ENCODE assay signal across 14 cellular contexts in genomic region chr9:115000217-115000639, GRCh38.
DNase-seq lines count a peak whose midpoint lies in the region; ATAC-seq and FAIRE-seq lines count a peak whose summit lies in the region.
"Had no signal": no experiment of that assay in that cellular context is flagged by ENCODE, and none has a peak within 500 bp of the region (broad histone marks: within the 10 kb centered on the region; RNA-seq: fewer than 3 reads in every experiment).

No MANE protein-coding gene starts in this region.

- H3K27ac Mint-ChIP-seq in activated naive CD8-positive, alpha-beta T cell, result peak overlapping the region; percentile 62
- H3K27ac Mint-ChIP-seq: B cell had no signal

- H3K4me3 Mint-ChIP-seq in activated naive CD8-positive, alpha-beta T cell, result no peak overlapping the region
- H3K4me3 Mint-ChIP-seq: B cell, H9 had no signal

- H3K4me1 Mint-ChIP-seq in activated naive CD8-positive, alpha-beta T cell (ENCODE audit: low read depth), result peaks cover 40% of the 10 kb centered on the region
- H3K4me1 Mint-ChIP-seq: B cell, H9 had no signal

- peak; percentile 54 for ATAC-seq in HG03432 (IDR thresholded peaks at IDR 0.05; ENCODE audit: unreplicated experiment)

- H3K9me3 Mint-ChIP-seq in activated naive CD8-positive, alpha-beta T cell (ENCODE audit: low read depth), result no peaks in the 10 kb centered on the region
- H3K9me3 Mint-ChIP-seq: H9 had no signal

- no peaks in the 10 kb centered on the region for H3K27me3 Mint-ChIP-seq in activated naive CD8-positive, alpha-beta T cell

- FAIRE-seq in frontal cortex (lab: Jason Lieb, UNC), result no peak

- peak; percentile 66 for DNase-seq in activated effector memory CD4-positive, alpha-beta T cell treated with anti-CD3 and anti-CD28 coated beads, Interleukin-2, amount 50 U/mL, for 16 hours
- DNase-seq in activated effector memory CD4-positive, alpha-beta T cell treated with Interleukin-2 at 50 U/mL for 16 hours, result no peak
- peak; percentile 18 for DNase-seq in stimulated activated CD4-positive, alpha-beta T cell treated with anti-CD3 and anti-CD28 coated beads, Interleukin-4, amount 100 ng/mL, for 1 hour
- DNase-seq in dedifferentiated amniotic fluid mesenchymal stem cell (ENCODE audit: extremely low spot score), result no peak
- no peak for DNase-seq in frontal cortex (ENCODE audit: low spot score in 2 of 2)
- no peak for DNase-seq in T1000 (lab: John Stamatoyannopoulos, UW)
- DNase-seq: activated CD8-positive, alpha-beta memory T cell treated with anti-CD3 and anti-CD28 coated beads, Interleukin-2, amount 50 U/mL, for 48 hours; EL; H9; NCI-H1048; NCI-H446 treated with DMSO at 0.1 percent for 48 hours had no signal

- no peaks in the 10 kb centered on the region for H3K36me3 Mint-ChIP-seq in activated naive CD8-positive, alpha-beta T cell

Comparison
In these comparisons a context has a peak if more than half of its experiments do, and no peak if none do; other contexts are left out.
1. DNase-seq: peak in activated effector memory CD4-positive, alpha-beta T cell treated with anti-CD3 and anti-CD28 coated beads, Interleukin-2, amount 50 U/mL, for 16 hours (single experiment) and stimulated activated CD4-positive, alpha-beta T cell treated with anti-CD3 and anti-CD28 coated beads, Interleukin-4, amount 100 ng/mL, for 1 hour (single experiment); none in activated effector memory CD4-positive, alpha-beta T cell treated with Interleukin-2 at 50 U/mL for 16 hours (single experiment), dedifferentiated amniotic fluid mesenchymal stem cell (single experiment), frontal cortex (0 of 2) and T1000 (single experiment).